Comparison of ENCODE assay signal across 20 cellular contexts in the genomic region with DNA sequence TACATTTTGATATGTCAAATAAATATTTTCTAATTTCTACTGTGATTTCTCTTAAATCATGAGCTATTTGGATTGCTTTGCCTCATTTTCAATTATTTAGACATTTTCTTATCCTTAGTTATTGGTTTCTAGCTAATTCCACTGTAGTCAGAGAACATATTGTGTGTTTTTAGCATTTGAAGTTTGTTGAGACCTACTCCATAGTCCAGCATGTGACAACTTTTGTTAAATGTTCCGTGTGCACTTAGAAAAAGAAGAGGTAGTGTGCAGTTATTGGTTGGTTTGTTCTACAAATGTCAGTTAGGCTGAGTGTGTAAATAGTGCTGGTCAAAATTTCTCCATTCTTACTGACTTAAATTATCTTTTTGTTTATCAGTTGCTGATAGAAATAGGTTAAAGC.
"Had no signal": no experiment of that assay in that cellular context is flagged by ENCODE, and none has a peak within 500 bp of the region (broad histone marks: within the 10 kb centered on the region; RNA-seq: fewer than 3 reads in every experiment).

No MANE protein-coding gene starts in this region.

- H3K27ac ChIP-seq: gastroesophageal sphincter, neural progenitor cell had no signal

- H3K27me3 Mint-ChIP-seq: activated CD4-positive, alpha-beta T cell treated with anti-CD3 and anti-CD28 coated beads, Interleukin-2, amount 10 ng/mL, durations not matched to agents 24 days and 14 days; activated CD8-positive, alpha-beta T cell treated with anti-CD3 and anti-CD28 coated beads for 36 hours; activated naive CD8-positive, alpha-beta T cell treated with anti-CD3 and anti-CD28 coated beads, Interleukin-2, amount 10 ng/mL, durations not matched to agents 7 days and 5 days; activated T-helper 17 cell treated with anti-CD3 and anti-CD28 coated beads, Interleukin-2, amount 50 U/mL, for 72 hours; naive thymus-derived CD4-positive, alpha-beta T cell; stimulated activated naive CD8-positive, alpha-beta T cell treated with anti-CD3 and anti-CD28 coated beads, Interleukin-15, amount 100 ng/mL, for 72 hours had no signal

- H3K36me3 ChIP-seq: gastroesophageal sphincter, heart right ventricle, neural progenitor cell had no signal

- H3K9me3 Mint-ChIP-seq: activated CD4-positive, alpha-beta T cell treated with anti-CD3 and anti-CD28 coated beads, Interleukin-2, amount 10 ng/mL, durations not matched to agents 24 days and 14 days; activated naive CD8-positive, alpha-beta T cell treated with anti-CD3 and anti-CD28 coated beads, Interleukin-2, amount 10 ng/mL, durations not matched to agents 7 days and 5 days; activated T-helper 17 cell treated with anti-CD3 and anti-CD28 coated beads, Interleukin-2, amount 50 U/mL, for 72 hours; naive thymus-derived CD4-positive, alpha-beta T cell; neural progenitor cell; stimulated activated naive CD8-positive, alpha-beta T cell treated with anti-CD3 and anti-CD28 coated beads, Interleukin-15, amount 100 ng/mL, for 72 hours had no signal

- H3K9me3 ChIP-seq: gastroesophageal sphincter, heart right ventricle had no signal

- H2AFZ ChIP-seq: neural progenitor cell had no signal

- H3K27me3 ChIP-seq: gastroesophageal sphincter, heart right ventricle, neural progenitor cell had no signal

- H3K9ac ChIP-seq: neural progenitor cell had no signal

- H3K27ac Mint-ChIP-seq: activated CD8-positive, alpha-beta T cell treated with anti-CD3 and anti-CD28 coated beads for 36 hours; activated T-helper 17 cell treated with anti-CD3 and anti-CD28 coated beads, Interleukin-2, amount 50 U/mL, for 72 hours; brain; neural progenitor cell; progenitor cell of endocrine pancreas; stimulated activated naive CD8-positive, alpha-beta T cell treated with anti-CD3 and anti-CD28 coated beads, Interleukin-15, amount 100 ng/mL, for 72 hours had no signal

- H3K4me2 ChIP-seq: neural progenitor cell had no signal

- DNase-seq: activated CD4-positive, alpha-beta T cell treated with anti-CD3 and anti-CD28 coated beads, Interleukin-2, amount 10 ng/mL, durations not matched to agents 24 days and 14 days; activated CD8-positive, alpha-beta T cell treated with anti-CD3 and anti-CD28 coated beads for 36 hours; activated naive CD4-positive, alpha-beta T cell; activated naive CD8-positive, alpha-beta T cell treated with anti-CD3 and anti-CD28 coated beads, Interleukin-2, amount 10 ng/mL, durations not matched to agents 7 days and 5 days; activated T-cell treated with anti-CD3 and anti-CD28 coated beads, Interleukin-2, amount 50 U/mL, for 1 hour; central memory CD4-positive, alpha-beta T cell; heart right ventricle; immature natural killer cell; mesendoderm; naive thymus-derived CD4-positive, alpha-beta T cell; stimulated activated naive CD8-positive, alpha-beta T cell treated with anti-CD3 and anti-CD28 coated beads, Interleukin-15, amount 100 ng/mL, for 72 hours; T-helper 9 cell; trophoblast cell had no signal

- FAIRE-seq: colon, endometrium had no signal

- H3K4me3 ChIP-seq: gastroesophageal sphincter, heart right ventricle, neural progenitor cell had no signal

- ATAC-seq: activated CD8-positive, alpha-beta T cell treated with anti-CD3 and anti-CD28 coated beads for 36 hours; activated T-helper 17 cell treated with anti-CD3 and anti-CD28 coated beads, Interleukin-2, amount 50 U/mL, for 72 hours; gastroesophageal sphincter; heart right ventricle; naive thymus-derived CD4-positive, alpha-beta T cell; stimulated activated naive CD8-positive, alpha-beta T cell treated with anti-CD3 and anti-CD28 coated beads, Interleukin-15, amount 100 ng/mL, for 72 hours had no signal

- H3K4me3 Mint-ChIP-seq: activated CD4-positive, alpha-beta T cell treated with anti-CD3 and anti-CD28 coated beads, Interleukin-2, amount 10 ng/mL, durations not matched to agents 24 days and 14 days; activated CD8-positive, alpha-beta T cell treated with anti-CD3 and anti-CD28 coated beads for 36 hours; activated naive CD8-positive, alpha-beta T cell treated with anti-CD3 and anti-CD28 coated beads, Interleukin-2, amount 10 ng/mL, durations not matched to agents 7 days and 5 days; activated T-helper 17 cell treated with anti-CD3 and anti-CD28 coated beads, Interleukin-2, amount 50 U/mL, for 72 hours; brain; immature natural killer cell; naive thymus-derived CD4-positive, alpha-beta T cell; neural progenitor cell had no signal

- H3K36me3 Mint-ChIP-seq: activated naive CD8-positive, alpha-beta T cell treated with anti-CD3 and anti-CD28 coated beads, Interleukin-2, amount 10 ng/mL, durations not matched to agents 7 days and 5 days; brain; naive thymus-derived CD4-positive, alpha-beta T cell; neural progenitor cell had no signal
